Comparison of ENCODE assay signal across 8 cellular contexts in the genomic region with DNA sequence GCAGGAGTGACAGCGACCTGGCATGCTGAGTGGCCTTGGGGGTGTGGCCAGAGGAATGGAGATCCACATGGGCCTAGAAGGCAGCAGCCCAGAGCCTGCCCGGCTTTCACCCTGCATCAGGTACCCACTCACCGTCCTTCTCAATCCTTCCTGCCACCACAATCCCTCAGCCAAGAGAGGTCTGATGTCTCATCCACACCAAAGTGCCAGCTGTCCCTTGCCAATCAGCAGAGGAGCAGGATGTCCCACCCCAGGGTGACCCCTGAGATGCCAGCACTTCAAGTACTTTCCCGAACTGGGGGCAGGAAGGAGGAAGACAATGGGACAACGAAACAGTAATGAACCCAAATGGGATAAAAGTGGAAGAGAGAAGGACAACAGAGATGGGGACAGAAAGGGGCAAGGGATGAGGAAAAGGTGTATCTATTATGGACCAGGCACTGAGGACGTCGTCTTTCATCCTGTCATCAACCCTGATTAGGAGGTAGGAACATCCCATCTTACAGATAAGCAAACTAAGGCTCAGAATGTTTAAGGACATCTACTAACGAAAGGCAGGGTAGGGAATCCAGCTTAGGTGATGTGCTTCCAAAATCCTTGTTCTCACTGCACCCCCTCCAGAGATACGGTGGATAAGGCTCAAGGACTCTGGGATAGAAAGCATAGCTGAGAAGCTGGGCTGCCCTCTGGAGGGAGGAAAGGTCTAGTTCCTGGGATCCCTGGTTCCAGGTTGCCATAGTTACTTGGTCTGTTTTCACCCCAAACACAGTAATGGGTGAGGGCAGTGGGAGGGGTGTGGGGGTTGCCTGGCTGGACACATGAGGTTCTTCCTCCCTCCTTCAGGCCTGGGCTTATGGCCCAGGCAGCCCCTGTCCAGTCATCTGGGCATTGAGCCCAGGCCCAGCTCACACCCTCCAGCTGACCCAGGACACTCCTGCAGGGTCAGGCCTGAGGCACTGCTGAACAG. TPM values are rescaled to one million over a fixed set of nuclear protein-coding genes. Genes with fewer than 3 reads are reported as not detected.
DNase-seq lines count a peak whose midpoint lies in the region; ATAC-seq, FAIRE-seq and TF ChIP-seq lines count a peak whose summit lies in the region.

No MANE protein-coding gene starts in this region.

- peak; percentile 67 for ATAC-seq in HepG2
- ATAC-seq in GM19467 (IDR thresholded peaks at IDR 0.05; ENCODE audit: unreplicated experiment) = no peak
- ATAC-seq in GM21529 (IDR thresholded peaks at IDR 0.05; ENCODE audit: unreplicated experiment) = no peak
- no peak for ATAC-seq in HG03135 (IDR thresholded peaks at IDR 0.05; ENCODE audit: unreplicated experiment)

- POLR2A ChIA-PET in HepG2 (lab: Yijun Ruan, JAX) = interaction anchor here (2.3 kb wide), 1 partner anchor 15 kb away, joined by 17 read pairs; the partner anchor contains the start of genes ATF6B and FKBPL

- peaks cover 17% of the 10 kb centered on the region for H3K4me1 Mint-ChIP-seq in activated naive CD4-positive, alpha-beta T cell treated with anti-CD3 and anti-CD28 coated beads, Interleukin-2, amount 50 U/mL, for 24 hours

- in situ Hi-C loops in HepG2 (cut with HindIII; ENCODE audit: extremely low pct_ligation_motif_present, low pct_unique_long_range_greater_than_20kb) = no loop called here

- no peaks in the 10 kb centered on the region for H3K79me2 ChIP-seq in HepG2 (ENCODE audit: insufficient read depth, low read length)

- peaks cover 11 to 30% of the 10 kb centered on the region in 2 experiments for H3K36me3 ChIP-seq in HepG2 (replicated peaks in 1 of 2; ENCODE audit: control insufficient read depth in 1 of 2, insufficient read depth in 2 of 2, low read length in 2 of 2)
- H3K36me3 ChIP-seq in suprapubic skin = peaks cover 34% of the 10 kb centered on the region

- H4K20me1 ChIP-seq in HepG2 (ENCODE audit: insufficient read depth, low read length) = no peaks in the 10 kb centered on the region

- no peaks in the 10 kb centered on the region for H3K27me3 Mint-ChIP-seq in activated naive CD4-positive, alpha-beta T cell treated with anti-CD3 and anti-CD28 coated beads, Interleukin-2, amount 50 U/mL, for 24 hours

- 80% methylated on average over 9 of the region's 9 CpGs for WGBS in HepG2 (ENCODE audit: low lambda C conversion rate)
- 65% methylated on average over 9 of the region's 9 CpGs for WGBS in suprapubic skin

- TF ChIP-seq EP300 in HepG2 (IDR thresholded peaks at IDR 0.05; ENCODE audit: low read depth in 2 of 2, low read length in 2 of 2) (peak in 1 of 2 experiments; percentile 11; a peak in 1 of 4 replicates), HepG2 (CRISPR knock-in tag; IDR thresholded peaks at IDR 0.05; ENCODE audit: borderline replicate concordance) (0 out of 2 replicates have a peak, but pooled peaks have one; percentile 21), suprapubic skin (IDR thresholded peaks at IDR 0.05) (no peak)

- H2AFZ ChIP-seq in HepG2 (ENCODE audit: low read length) = no peak overlapping the region

- no peaks in the 10 kb centered on the region for H3K9me3 ChIP-seq in HepG2 (ENCODE audit: low read length)
- no peaks in the 10 kb centered on the region for H3K9me3 ChIP-seq in suprapubic skin

- BruUV-seq in HepG2 (replicated peaks; lab: Mats Ljungman, UMichigan) = no TSS peak

- peaks cover 18% of the 10 kb centered on the region for H3K4me1 ChIP-seq in HepG2 (ENCODE audit: insufficient read depth, low read length)
- H3K4me1 ChIP-seq in suprapubic skin = peaks cover 55% of the 10 kb centered on the region

- intact Hi-C loops in HepG2 (cut with micrococcal nuclease; ENCODE audit: unreplicated experiment) = no loop called here

- H3K9me3 Mint-ChIP-seq in activated naive CD4-positive, alpha-beta T cell treated with anti-CD3 and anti-CD28 coated beads, Interleukin-2, amount 50 U/mL, for 24 hours = no peaks in the 10 kb centered on the region

- peaks cover 2% of the 10 kb centered on the region for H3K36me3 Mint-ChIP-seq in activated naive CD4-positive, alpha-beta T cell treated with anti-CD3 and anti-CD28 coated beads, Interleukin-2, amount 50 U/mL, for 24 hours

- TF ChIP-seq CTCF in HepG2 (CRISPR knock-in tag; IDR thresholded peaks at IDR 0.05) (peak; percentile 65), suprapubic skin (IDR thresholded peaks at IDR 0.05) (peak in 1 of 2 donors; percentile 26)

- FAIRE-seq in HepG2 (lab: Jason Lieb, UNC) = peak; percentile 81

- H3K27ac Mint-ChIP-seq in activated naive CD4-positive, alpha-beta T cell treated with anti-CD3 and anti-CD28 coated beads, Interleukin-2, amount 50 U/mL, for 24 hours = peak overlapping the region; percentile 69

- CTCF ChIA-PET in HepG2 (lab: Yijun Ruan, JAX; ENCODE audit: low intra/inter-chr PET ratio, low total read pairs) = no interaction called here

- TF ChIP-seq POLR2A in HepG2 (IDR thresholded peaks at IDR 0.05; ENCODE audit: insufficient read depth in 1 of 2, low read depth in 2 of 2, low read length in 2 of 2) (peak in 1 of 2 experiments; percentile 20; a peak in 1 of 4 replicates), suprapubic skin (IDR thresholded peaks at IDR 0.05) (no peak)

- DNase-seq in activated naive CD4-positive, alpha-beta T cell treated with anti-CD3 and anti-CD28 coated beads, Interleukin-2, amount 50 U/mL, for 16 hours = no peak
- DNase-seq in dedifferentiated amniotic fluid mesenchymal stem cell (ENCODE audit: extremely low spot score) (peak; percentile 86), HepG2 (ENCODE audit: low spot score) (peak; percentile 80), suprapubic skin (ENCODE audit: low spot score in 2 of 2) (peak; percentile 89 to 93)

- TF ChIP-seq RAD21 in HepG2 (CRISPR knock-in tag; IDR thresholded peaks at IDR 0.05) = no peak

- no peak overlapping the region for H3K4me2 ChIP-seq in HepG2 (ENCODE audit: low read depth, low read length)

- peaks cover 0 to 4% of the 10 kb centered on the region in 2 experiments; a peak in 2 of 5 replicates for H3K27me3 ChIP-seq in HepG2 (ENCODE audit: control insufficient read depth in 1 of 2, insufficient read depth in 2 of 2, low read length in 2 of 2)
- no peaks in the 10 kb centered on the region for H3K27me3 ChIP-seq in suprapubic skin

- H3K27ac ChIP-seq in HepG2 (ENCODE audit: extremely low read length, insufficient read depth, low read length) (peak overlapping the region; percentile 60), suprapubic skin (peak overlapping the region; percentile 92)

- H3K4me3 ChIP-seq in HepG2 (replicated peaks in 1 of 3; ENCODE audit: insufficient read depth in 1 of 3, low read depth in 2 of 3, low read length in 3 of 3) (no peak overlapping the region), suprapubic skin (no peak overlapping the region)

- peak overlapping the region; percentile 54; the same call in 1 of the 2 replicates for H3K9ac ChIP-seq in HepG2 (ENCODE audit: insufficient read depth, low read depth, low read length)

- no peak overlapping the region for H3K4me3 Mint-ChIP-seq in activated naive CD4-positive, alpha-beta T cell treated with anti-CD3 and anti-CD28 coated beads, Interleukin-2, amount 50 U/mL, for 24 hours

RNA-seq across cellular contexts. Expression of gene TNXB, which starts 4.5 kb away (rescaled TPM):
- total RNA-seq in HepG2 (2016; rRNA removed; fragmentation: Illumina TruSeq; extraction: Trizol) (0.74 and 1.6 TPM in 2 replicates), suprapubic skin (10 to 100 TPM; 25.7 to 52.5 (median 40.2) TPM)
- total RNA-seq in HepG2 (2016; cell fraction: cytosol; rRNA removed; fragmentation: Illumina TruSeq; extraction: Trizol; ENCODE audit: low read depth) = 0.20 and 0.35 TPM in 2 replicates
- 0.86 and 1.5 TPM in 2 replicates for total RNA-seq in HepG2 (2016; cell fraction: insoluble cytoplasmic fraction; rRNA removed; fragmentation: Illumina TruSeq; extraction: Trizol)
- 0.65 and 0.83 TPM in 2 replicates for total RNA-seq in HepG2 (2016; cell fraction: membrane; rRNA removed; fragmentation: Illumina TruSeq; extraction: Trizol)
- 1.9 and 2.9 TPM in 2 replicates for total RNA-seq in HepG2 (2016; cell fraction: nucleus; rRNA removed; fragmentation: Illumina TruSeq; extraction: Trizol)
- polyA plus RNA-seq in HepG2 (2011; rRNA removed) = 2.7 and 2.9 TPM in 2 replicates
- 1.8 and 3.0 TPM in 2 replicates for polyA plus RNA-seq in HepG2 (2011; cell fraction: cytosol; rRNA removed)
- polyA plus RNA-seq in HepG2 (2011; cell fraction: nucleus; rRNA removed) = 11.9 and 13.2 TPM in 2 replicates
- polyA plus RNA-seq in HepG2 (2012) = 2.9 and 4.4 TPM in 2 replicates
- polyA plus RNA-seq in HepG2 (2016; cell fraction: cytosol; fragmentation: Illumina TruSeq; extraction: Trizol; ENCODE audit: low read depth) = 0.37 and 0.42 TPM in 2 replicates
- 0.76 and 1.1 TPM in 2 replicates for polyA plus RNA-seq in HepG2 (2016; cell fraction: insoluble cytoplasmic fraction; fragmentation: Illumina TruSeq; extraction: Trizol; ENCODE audit: low read depth)
- polyA plus RNA-seq in HepG2 (2016; cell fraction: membrane; fragmentation: Illumina TruSeq; extraction: Trizol; ENCODE audit: low read depth) = 0.43 and 0.76 TPM in 2 replicates
- polyA plus RNA-seq in HepG2 (2016; cell fraction: nucleus; fragmentation: Illumina TruSeq; extraction: Trizol; ENCODE audit: insufficient read depth, low read depth) = 1.9 and 4.8 TPM in 2 replicates
- 1.8 and 5.9 TPM in 2 replicates for polyA minus RNA-seq in HepG2 (2011; rRNA and poly(A)+ RNA removed; ENCODE audit: low replicate concordance)
- 0.49 and 2.0 TPM in 2 replicates for polyA minus RNA-seq in HepG2 (2011; cell fraction: cytosol; rRNA and poly(A)+ RNA removed)
- polyA minus RNA-seq in HepG2 (2011; cell fraction: nucleus; rRNA and poly(A)+ RNA removed) = 6.1 and 7.2 TPM in 2 replicates

RNA-seq across cellular contexts. Expression of gene ATF6B, which starts 14.4 kb away (rescaled TPM):
- total RNA-seq in HepG2 (2016; rRNA removed; fragmentation: Illumina TruSeq; extraction: Trizol) = 7.5 and 18.1 TPM in 2 replicates
- 5.4 and 6.0 TPM in 2 replicates for total RNA-seq in HepG2 (2016; cell fraction: cytosol; rRNA removed; fragmentation: Illumina TruSeq; extraction: Trizol; ENCODE audit: low read depth)
- total RNA-seq in HepG2 (2016; cell fraction: insoluble cytoplasmic fraction; rRNA removed; fragmentation: Illumina TruSeq; extraction: Trizol) = 6.5 and 17.9 TPM in 2 replicates
- total RNA-seq in HepG2 (2016; cell fraction: membrane; rRNA removed; fragmentation: Illumina TruSeq; extraction: Trizol) = 4.1 and 4.3 TPM in 2 replicates
- total RNA-seq in HepG2 (2016; cell fraction: nucleus; rRNA removed; fragmentation: Illumina TruSeq; extraction: Trizol) = 22.6 and 23.3 TPM in 2 replicates
- polyA plus RNA-seq in HepG2 (2011; rRNA removed) = 44.0 and 45.8 TPM in 2 replicates
- 13.6 and 15.3 TPM in 2 replicates for polyA plus RNA-seq in HepG2 (2011; cell fraction: cytosol; rRNA removed)
- polyA plus RNA-seq in HepG2 (2011; cell fraction: nucleus; rRNA removed) = 155 and 167 TPM in 2 replicates
- 24.1 and 28.4 TPM in 2 replicates for polyA plus RNA-seq in HepG2 (2012)
- polyA plus RNA-seq in HepG2 (2016; cell fraction: cytosol; fragmentation: Illumina TruSeq; extraction: Trizol; ENCODE audit: low read depth) = 2.5 and 3.2 TPM in 2 replicates
- 10.4 and 12.2 TPM in 2 replicates for polyA plus RNA-seq in HepG2 (2016; cell fraction: insoluble cytoplasmic fraction; fragmentation: Illumina TruSeq; extraction: Trizol; ENCODE audit: low read depth)
- polyA plus RNA-seq in HepG2 (2016; cell fraction: membrane; fragmentation: Illumina TruSeq; extraction: Trizol; ENCODE audit: low read depth) = 3.3 and 4.5 TPM in 2 replicates
- 77.6 and 81.7 TPM in 2 replicates for polyA plus RNA-seq in HepG2 (2016; cell fraction: nucleus; fragmentation: Illumina TruSeq; extraction: Trizol; ENCODE audit: insufficient read depth, low read depth)
- 79.0 and 84.0 TPM in 2 replicates for polyA minus RNA-seq in HepG2 (2011; rRNA and poly(A)+ RNA removed; ENCODE audit: low replicate concordance)
- polyA minus RNA-seq in HepG2 (2011; cell fraction: cytosol; rRNA and poly(A)+ RNA removed) = 14.2 and 16.6 TPM in 2 replicates
- 40.5 and 43.0 TPM in 2 replicates for polyA minus RNA-seq in HepG2 (2011; cell fraction: nucleus; rRNA and poly(A)+ RNA removed)
- 100 to 1,000 TPM in 1 of 4 donors, 10 to 100 TPM in 3; 55.8 to 161 (median 74.0) TPM for total RNA-seq in suprapubic skin

RNA-seq across cellular contexts. Expression of gene FKBPL, which starts 16.4 kb away (rescaled TPM):
- total RNA-seq in HepG2 (2016; rRNA removed; fragmentation: Illumina TruSeq; extraction: Trizol) = 10.0 and 11.0 TPM in 2 replicates
- total RNA-seq in HepG2 (2016; cell fraction: cytosol; rRNA removed; fragmentation: Illumina TruSeq; extraction: Trizol; ENCODE audit: low read depth) = 3.2 and 3.3 TPM in 2 replicates
- 10.6 and 12.0 TPM in 2 replicates for total RNA-seq in HepG2 (2016; cell fraction: insoluble cytoplasmic fraction; rRNA removed; fragmentation: Illumina TruSeq; extraction: Trizol)
- total RNA-seq in HepG2 (2016; cell fraction: membrane; rRNA removed; fragmentation: Illumina TruSeq; extraction: Trizol) = 5.3 and 5.7 TPM in 2 replicates
- total RNA-seq in HepG2 (2016; cell fraction: nucleus; rRNA removed; fragmentation: Illumina TruSeq; extraction: Trizol) = 3.6 and 4.7 TPM in 2 replicates
- 2.9 and 3.0 TPM in 2 replicates for polyA plus RNA-seq in HepG2 (2011; rRNA removed)
- polyA plus RNA-seq in HepG2 (2011; cell fraction: cytosol; rRNA removed) = 3.5 and 3.9 TPM in 2 replicates
- polyA plus RNA-seq in HepG2 (2011; cell fraction: nucleus; rRNA removed) = 2.3 TPM in 2 replicates
- 2.4 and 3.6 TPM in 2 replicates for polyA plus RNA-seq in HepG2 (2012)
- 2.5 and 3.0 TPM in 2 replicates for polyA plus RNA-seq in HepG2 (2016; cell fraction: cytosol; fragmentation: Illumina TruSeq; extraction: Trizol; ENCODE audit: low read depth)
- 10.8 and 12.4 TPM in 2 replicates for polyA plus RNA-seq in HepG2 (2016; cell fraction: insoluble cytoplasmic fraction; fragmentation: Illumina TruSeq; extraction: Trizol; ENCODE audit: low read depth)
- polyA plus RNA-seq in HepG2 (2016; cell fraction: membrane; fragmentation: Illumina TruSeq; extraction: Trizol; ENCODE audit: low read depth) = 3.5 and 4.2 TPM in 2 replicates
- 7.2 and 7.7 TPM in 2 replicates for polyA plus RNA-seq in HepG2 (2016; cell fraction: nucleus; fragmentation: Illumina TruSeq; extraction: Trizol; ENCODE audit: insufficient read depth, low read depth)
- 3.3 and 9.3 TPM in 2 replicates for polyA minus RNA-seq in HepG2 (2011; rRNA and poly(A)+ RNA removed; ENCODE audit: low replicate concordance)
- polyA minus RNA-seq in HepG2 (2011; cell fraction: cytosol; rRNA and poly(A)+ RNA removed) = 1.8 and 2.4 TPM in 2 replicates
- polyA minus RNA-seq in HepG2 (2011; cell fraction: nucleus; rRNA and poly(A)+ RNA removed) = 1.2 and 1.7 TPM in 2 replicates
- total RNA-seq in suprapubic skin = 10 to 100 TPM in 1 of 4 donors, 1 to 10 TPM in 3; 3.5 to 10.6 (median 5.6) TPM

RNA-seq across cellular contexts. Expression of gene PRRT1, which starts 38.1 kb away (rescaled TPM):
- 0.11 and 0.64 TPM in 2 replicates for total RNA-seq in HepG2 (2016; rRNA removed; fragmentation: Illumina TruSeq; extraction: Trizol)
- total RNA-seq in HepG2 (2016; cell fraction: cytosol; rRNA removed; fragmentation: Illumina TruSeq; extraction: Trizol; ENCODE audit: low read depth) = not detected in 2 replicates
- total RNA-seq in HepG2 (2016; cell fraction: insoluble cytoplasmic fraction; rRNA removed; fragmentation: Illumina TruSeq; extraction: Trizol) = 0.41 TPM in 1 of 2 replicates, not detected in the other
- 0.40 and 0.55 TPM in 2 replicates for total RNA-seq in HepG2 (2016; cell fraction: membrane; rRNA removed; fragmentation: Illumina TruSeq; extraction: Trizol)
- 0.63 and 1.3 TPM in 2 replicates for total RNA-seq in HepG2 (2016; cell fraction: nucleus; rRNA removed; fragmentation: Illumina TruSeq; extraction: Trizol)
- 1.4 TPM in 2 replicates for polyA plus RNA-seq in HepG2 (2011; rRNA removed)
- 0.38 and 0.76 TPM in 2 replicates for polyA plus RNA-seq in HepG2 (2011; cell fraction: cytosol; rRNA removed)
- 13.0 TPM in 2 replicates for polyA plus RNA-seq in HepG2 (2011; cell fraction: nucleus; rRNA removed)
- 3.2 and 3.3 TPM in 2 replicates for polyA plus RNA-seq in HepG2 (2012)
- 0.88 and 0.94 TPM in 2 replicates for polyA plus RNA-seq in HepG2 (2016; cell fraction: cytosol; fragmentation: Illumina TruSeq; extraction: Trizol; ENCODE audit: low read depth)
- polyA plus RNA-seq in HepG2 (2016; cell fraction: insoluble cytoplasmic fraction; fragmentation: Illumina TruSeq; extraction: Trizol; ENCODE audit: low read depth) = 1.6 and 2.0 TPM in 2 replicates
- 2.4 TPM in 2 replicates for polyA plus RNA-seq in HepG2 (2016; cell fraction: membrane; fragmentation: Illumina TruSeq; extraction: Trizol; ENCODE audit: low read depth)
- polyA plus RNA-seq in HepG2 (2016; cell fraction: nucleus; fragmentation: Illumina TruSeq; extraction: Trizol; ENCODE audit: insufficient read depth, low read depth) = 10.1 and 13.9 TPM in 2 replicates
- polyA minus RNA-seq in HepG2 (2011; rRNA and poly(A)+ RNA removed; ENCODE audit: low replicate concordance) = 0.35 and 0.42 TPM in 2 replicates
- polyA minus RNA-seq in HepG2 (2011; cell fraction: cytosol; rRNA and poly(A)+ RNA removed) = 0.69 TPM in 1 of 2 replicates, not detected in the other
- 0.25 and 0.52 TPM in 2 replicates for polyA minus RNA-seq in HepG2 (2011; cell fraction: nucleus; rRNA and poly(A)+ RNA removed)
- total RNA-seq in suprapubic skin = 1 to 10 TPM in 1 of 4 donors, under 1 TPM in 3; 0.42 to 2.1 (median 0.45) TPM

RNA-seq across cellular contexts. Expression of gene PPT2, which starts 40.3 kb away (rescaled TPM):
- 20.1 and 39.2 TPM in 2 replicates for total RNA-seq in HepG2 (2016; rRNA removed; fragmentation: Illumina TruSeq; extraction: Trizol)
- total RNA-seq in HepG2 (2016; cell fraction: cytosol; rRNA removed; fragmentation: Illumina TruSeq; extraction: Trizol; ENCODE audit: low read depth) = 5.6 and 9.7 TPM in 2 replicates
- 19.2 and 37.8 TPM in 2 replicates for total RNA-seq in HepG2 (2016; cell fraction: insoluble cytoplasmic fraction; rRNA removed; fragmentation: Illumina TruSeq; extraction: Trizol)
- total RNA-seq in HepG2 (2016; cell fraction: membrane; rRNA removed; fragmentation: Illumina TruSeq; extraction: Trizol) = 16.4 and 20.0 TPM in 2 replicates
- 35.4 and 44.6 TPM in 2 replicates for total RNA-seq in HepG2 (2016; cell fraction: nucleus; rRNA removed; fragmentation: Illumina TruSeq; extraction: Trizol)
- polyA plus RNA-seq in HepG2 (2011; rRNA removed) = 61.8 and 79.3 TPM in 2 replicates
- polyA plus RNA-seq in HepG2 (2011; cell fraction: cytosol; rRNA removed) = 49.1 and 57.1 TPM in 2 replicates
- 64.9 and 74.8 TPM in 2 replicates for polyA plus RNA-seq in HepG2 (2011; cell fraction: nucleus; rRNA removed)
- 26.9 and 27.6 TPM in 2 replicates for polyA plus RNA-seq in HepG2 (2012)
- 6.6 and 9.2 TPM in 2 replicates for polyA plus RNA-seq in HepG2 (2016; cell fraction: cytosol; fragmentation: Illumina TruSeq; extraction: Trizol; ENCODE audit: low read depth)
- polyA plus RNA-seq in HepG2 (2016; cell fraction: insoluble cytoplasmic fraction; fragmentation: Illumina TruSeq; extraction: Trizol; ENCODE audit: low read depth) = 22.9 and 24.6 TPM in 2 replicates
- polyA plus RNA-seq in HepG2 (2016; cell fraction: membrane; fragmentation: Illumina TruSeq; extraction: Trizol; ENCODE audit: low read depth) = 13.8 and 16.0 TPM in 2 replicates
- 77.3 and 84.1 TPM in 2 replicates for polyA plus RNA-seq in HepG2 (2016; cell fraction: nucleus; fragmentation: Illumina TruSeq; extraction: Trizol; ENCODE audit: insufficient read depth, low read depth)
- polyA minus RNA-seq in HepG2 (2011; rRNA and poly(A)+ RNA removed; ENCODE audit: low replicate concordance) = 61.4 and 89.7 TPM in 2 replicates
- polyA minus RNA-seq in HepG2 (2011; cell fraction: cytosol; rRNA and poly(A)+ RNA removed) = 17.0 and 18.1 TPM in 2 replicates
- 28.8 and 29.7 TPM in 2 replicates for polyA minus RNA-seq in HepG2 (2011; cell fraction: nucleus; rRNA and poly(A)+ RNA removed)
- 100 to 1,000 TPM in 1 of 4 donors, 10 to 100 TPM in 3; 42.8 to 183 (median 72.2) TPM for total RNA-seq in suprapubic skin

Comparison
In these comparisons a context has a peak if more than half of its experiments do, and no peak if none do; other contexts are left out.
1. RNA of gene TNXB, which starts 4.5 kb away (total RNA-seq): 25.7 to 52.5 TPM in suprapubic skin; 0.20 to 2.9 TPM in HepG2; every median in the first group is over 4 times any median in the second.